1 cellular context compared by ENCODE assay signal in the genomic region with DNA sequence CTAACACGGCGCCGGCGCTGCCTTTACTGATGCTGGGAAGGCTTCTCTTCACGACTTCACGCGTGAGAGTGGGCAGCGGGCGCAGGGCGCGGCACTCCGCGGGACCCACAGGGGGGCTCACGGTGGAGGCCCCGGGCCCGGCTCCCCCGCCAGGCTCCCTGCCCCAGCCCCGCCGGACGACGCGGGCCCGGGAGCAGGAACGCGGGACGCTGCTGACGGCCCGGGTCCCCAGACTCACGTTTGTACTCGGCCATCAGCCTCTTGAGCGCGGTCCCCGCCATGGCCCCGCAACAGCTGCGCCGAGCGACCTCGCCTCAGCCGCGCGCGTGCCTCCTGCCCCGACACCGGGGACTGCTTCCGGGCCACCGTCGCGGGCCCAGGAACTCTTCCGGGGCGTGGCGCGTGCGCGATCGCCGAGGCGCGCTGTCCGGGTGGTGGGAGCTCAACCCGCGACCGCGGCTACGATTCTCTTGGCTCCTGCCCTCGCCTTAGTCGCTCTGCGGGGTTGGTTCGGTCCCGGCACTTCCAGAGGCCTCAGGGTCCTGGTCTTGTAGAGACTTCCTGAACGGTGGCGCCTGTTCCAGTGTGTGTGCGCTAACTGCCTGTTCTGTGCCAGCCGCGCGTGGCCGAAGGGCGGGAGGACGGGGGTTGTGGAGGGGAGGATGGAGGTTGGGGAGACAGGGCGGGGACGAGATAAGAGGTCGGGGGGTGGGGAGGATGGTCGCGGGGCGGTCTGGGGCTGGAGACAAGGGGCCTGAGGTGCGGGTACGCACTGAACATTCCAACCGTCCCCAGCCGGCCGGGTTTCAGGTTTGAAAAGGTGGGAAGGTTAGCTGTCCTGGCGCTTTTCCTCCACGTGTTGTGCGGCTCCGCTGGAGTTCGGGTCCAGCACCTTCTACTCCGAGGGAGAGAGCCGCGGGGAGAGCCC.
TF ChIP-seq lines count a peak whose summit lies in the region.

Gene UBE2G2 (minus strand): TSS at position 353 of the 928 bp plus-strand sequence. CDS start 72 bp downstream, at position 281.

TF ChIP-seq in K562, 482 proteins besides CTCF, POLR2A, EP300 and RAD21 (continued from another document):
- no peak for TF ChIP-seq ZFP91 (CRISPR knock-in tag; IDR thresholded peaks at IDR 0.05)
- no peak for TF ChIP-seq ETV1 (tag; conservative IDR thresholded peaks at IDR 0.05; ENCODE audit: low read depth)
- no peak for TF ChIP-seq DPF2 (IDR thresholded peaks at IDR 0.05)
- no peak for TF ChIP-seq ILK (tag; IDR thresholded peaks at IDR 0.05; ENCODE audit: borderline replicate concordance, low read depth)
- 0 out of 2 replicates have a peak, but pooled peaks have one; percentile 36 for TF ChIP-seq LCOR (CRISPR knock-in tag; IDR thresholded peaks at IDR 0.05)
- no peak for TF ChIP-seq CEBPZ (IDR thresholded peaks at IDR 0.05; ENCODE audit: borderline replicate concordance, low read depth, low read length)
- no peak for TF ChIP-seq ZNF436 (CRISPR knock-in tag; IDR thresholded peaks at IDR 0.05)
- TF ChIP-seq XRCC5 (IDR thresholded peaks at IDR 0.05; ENCODE audit: low read depth, low read length), result no peak
- TF ChIP-seq RFX5 (IDR thresholded peaks at IDR 0.05; ENCODE audit: low read depth, low read length), result no peak
- TF ChIP-seq FUS (optimal IDR thresholded peaks at IDR 0.05; ENCODE audit: low read depth, low read length), result peak; percentile 81
- no peak for TF ChIP-seq GTF3C2 (IDR thresholded peaks at IDR 0.05; ENCODE audit: borderline replicate concordance, extremely low read depth, insufficient read length)
- TF ChIP-seq SP2 (IDR thresholded peaks at IDR 0.05; ENCODE audit: extremely low read depth, low read depth, low read length, poor library complexity, severe bottlenecking), result no peak
- TF ChIP-seq RBM14 (IDR thresholded peaks at IDR 0.05; ENCODE audit: borderline replicate concordance, insufficient read depth, low read depth, low read length), result 0 out of 2 replicates have a peak, but pooled peaks have one; percentile 38
- no peak for TF ChIP-seq PHF21A (IDR thresholded peaks at IDR 0.05; ENCODE audit: borderline replicate concordance, low read depth)
- TF ChIP-seq, protein P1, sequence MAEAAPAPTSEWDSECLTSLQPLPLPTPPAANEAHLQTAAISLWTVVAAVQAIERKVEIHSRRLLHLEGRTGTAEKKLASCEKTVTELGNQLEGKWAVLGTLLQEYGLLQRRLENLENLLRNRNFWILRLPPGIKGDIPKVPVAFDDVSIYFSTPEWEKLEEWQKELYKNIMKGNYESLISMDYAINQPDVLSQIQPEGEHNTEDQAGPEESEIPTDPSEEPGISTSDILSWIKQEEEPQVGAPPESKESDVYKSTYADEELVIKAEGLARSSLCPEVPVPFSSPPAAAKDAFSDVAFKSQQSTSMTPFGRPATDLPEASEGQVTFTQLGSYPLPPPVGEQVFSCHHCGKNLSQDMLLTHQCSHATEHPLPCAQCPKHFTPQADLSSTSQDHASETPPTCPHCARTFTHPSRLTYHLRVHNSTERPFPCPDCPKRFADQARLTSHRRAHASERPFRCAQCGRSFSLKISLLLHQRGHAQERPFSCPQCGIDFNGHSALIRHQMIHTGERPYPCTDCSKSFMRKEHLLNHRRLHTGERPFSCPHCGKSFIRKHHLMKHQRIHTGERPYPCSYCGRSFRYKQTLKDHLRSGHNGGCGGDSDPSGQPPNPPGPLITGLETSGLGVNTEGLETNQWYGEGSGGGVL (CRISPR knock-in tag; IDR thresholded peaks at IDR 0.05), result no peak
- no peak for TF ChIP-seq ATF1 (CRISPR knock-in tag; IDR thresholded peaks at IDR 0.05)
- TF ChIP-seq ATF1 (tag; IDR thresholded peaks at IDR 0.05), result peak; percentile 68
- no peak for TF ChIP-seq MCM2 (IDR thresholded peaks at IDR 0.05; ENCODE audit: low read depth)
- no peak for TF ChIP-seq ZFPM2 (CRISPR knock-in tag; IDR thresholded peaks at IDR 0.05)
- peak; percentile 96 to 97 for TF ChIP-seq SIN3A (IDR thresholded peaks at IDR 0.05; ENCODE audit: borderline replicate concordance in 2 of 2, control insufficient read depth in 1 of 2, low read depth in 2 of 2, low read length in 2 of 2)
- peak; percentile 43; the same call in 1 of the 2 replicates for TF ChIP-seq TEAD4 (IDR thresholded peaks at IDR 0.05; ENCODE audit: low read length)
- TF ChIP-seq TEAD4 (CRISPR knock-in tag; IDR thresholded peaks at IDR 0.05; ENCODE audit: borderline replicate concordance), result peak; percentile 77; the same call in 1 of the 2 replicates
- TF ChIP-seq BCOR (IDR thresholded peaks at IDR 0.05), result peak; percentile 33; the same call in 1 of the 2 replicates
- TF ChIP-seq ZNF655 (CRISPR knock-in tag; IDR thresholded peaks at IDR 0.05), result no peak
- no peak for TF ChIP-seq NCOA6 (IDR thresholded peaks at IDR 0.05)
- TF ChIP-seq ZBTB43 (CRISPR knock-in tag; IDR thresholded peaks at IDR 0.05), result no peak; the same call in 1 of the 2 replicates
- TF ChIP-seq ARID1B (IDR thresholded peaks at IDR 0.05), result 0 out of 2 replicates have a peak, but pooled peaks have one; percentile 7
- TF ChIP-seq HDGF (IDR thresholded peaks at IDR 0.05), result 0 out of 2 replicates have a peak, but pooled peaks have one; percentile 24
- TF ChIP-seq MNT (conservative IDR thresholded peaks at IDR 0.05), result peak; percentile 93 to 98
- TF ChIP-seq TAF1 (IDR thresholded peaks at IDR 0.05; ENCODE audit: control insufficient read depth, extremely low read depth, insufficient read depth, low read length, severe bottlenecking), result peak; percentile 82
- no peak for TF ChIP-seq RBM25 (IDR thresholded peaks at IDR 0.05; ENCODE audit: low read depth, low read length, severe bottlenecking)
TF ChIP-seq in K562: peak in this region for 166.
